Comparison of ENCODE assay signal across 8 cellular contexts in genomic region chr15:77993374-77993911, GRCh38.
DNase-seq lines count a peak whose midpoint lies in the region; ATAC-seq, FAIRE-seq and TF ChIP-seq lines count a peak whose summit lies in the region.
"Had no signal": no experiment of that assay in that cellular context is flagged by ENCODE, and none has a peak within 500 bp of the region (broad histone marks: within the 10 kb centered on the region; RNA-seq: fewer than 3 reads in every experiment).

No MANE protein-coding gene starts in this region.

- TF ChIP-seq CTCF in HCT116 (IDR thresholded peaks at IDR 0.05 in 2 of 3, conservative IDR thresholded peaks at IDR 0.05 in 1 of 3; ENCODE audit: borderline replicate concordance in 1 of 3, insufficient read depth in 1 of 3, low read depth in 2 of 3, low read length in 2 of 3) (no peak), keratinocyte (optimal IDR thresholded peaks at IDR 0.05 in 1 of 3, IDR thresholded peaks at IDR 0.05 in 1 of 3, conservative IDR thresholded peaks at IDR 0.05 in 1 of 3; ENCODE audit: extremely low read depth in 1 of 3, insufficient read depth in 2 of 3, low read length in 3 of 3) (no peak), suprapubic skin (IDR thresholded peaks at IDR 0.05) (no peak)

- H3K4me1 ChIP-seq in HCT116 (ENCODE audit: control insufficient read depth in 1 of 2, insufficient read depth in 2 of 2, low read length in 2 of 2) = peaks cover 11 to 20% of the 10 kb centered on the region in 2 experiments
- H3K4me1 ChIP-seq in keratinocyte (ENCODE audit: control insufficient read depth, extremely low read depth, insufficient read depth, low read length) = peaks cover 32% of the 10 kb centered on the region
- peaks cover 75% of the 10 kb centered on the region for H3K4me1 ChIP-seq in suprapubic skin

- ATAC-seq in HCT116 = no peak
- no peak for ATAC-seq in activated T-helper 17 cell treated with anti-CD3 and anti-CD28 coated beads, Interleukin-2, amount 50 U/mL, for 72 hours (replicated peaks)

- no peak for TF ChIP-seq EP300 in suprapubic skin (IDR thresholded peaks at IDR 0.05)

- no peak for TF ChIP-seq RAD21 in HCT116 (IDR thresholded peaks at IDR 0.05; ENCODE audit: low read depth)

- peaks cover 21% of the 10 kb centered on the region for H3K36me3 Mint-ChIP-seq in activated T-helper 17 cell treated with anti-CD3 and anti-CD28 coated beads, Interleukin-2, amount 50 U/mL, for 72 hours (ENCODE audit: low read depth)
- H3K36me3 Mint-ChIP-seq: activated naive CD4-positive, alpha-beta T cell treated with anti-CD3 and anti-CD28 coated beads, Interleukin-2, amount 50 U/mL, for 24 hours had no signal

- H3K4me1 Mint-ChIP-seq in activated T-helper 17 cell treated with anti-CD3 and anti-CD28 coated beads, Interleukin-2, amount 50 U/mL, for 72 hours = peaks cover 4% of the 10 kb centered on the region

- H3K9me3 ChIP-seq in HCT116 (ENCODE audit: control insufficient read depth in 1 of 2, insufficient read depth in 1 of 2, low read depth in 1 of 2, low read length in 2 of 2) (no peaks in the 10 kb centered on the region), keratinocyte (ENCODE audit: control insufficient read depth, low read depth, low read length) (no peaks in the 10 kb centered on the region), suprapubic skin (no peaks in the 10 kb centered on the region)

- no peak overlapping the region for H3K4me3 Mint-ChIP-seq in activated T-helper 17 cell treated with anti-CD3 and anti-CD28 coated beads, Interleukin-2, amount 50 U/mL, for 72 hours
- H3K4me3 Mint-ChIP-seq: activated naive CD4-positive, alpha-beta T cell treated with anti-CD3 and anti-CD28 coated beads, Interleukin-2, amount 50 U/mL, for 24 hours had no signal

- H3K79me2 ChIP-seq in HCT116 (ENCODE audit: insufficient read depth, low read length) (no peaks in the 10 kb centered on the region), keratinocyte (ENCODE audit: control insufficient read depth, insufficient read depth, low read length) (no peaks in the 10 kb centered on the region)

- dilution Hi-C loops in keratinocyte (cut with MboI; ENCODE audit: extremely low pct_ligation_motif_present, low sequenced_read_pairs) = no loop called here

- no peaks in the 10 kb centered on the region for H3K9me3 Mint-ChIP-seq in activated T-helper 17 cell treated with anti-CD3 and anti-CD28 coated beads, Interleukin-2, amount 50 U/mL, for 72 hours
- H3K9me3 Mint-ChIP-seq: activated naive CD4-positive, alpha-beta T cell treated with anti-CD3 and anti-CD28 coated beads, Interleukin-2, amount 50 U/mL, for 24 hours had no signal

- BruUV-seq in HCT116 (replicated peaks; lab: Mats Ljungman, UMichigan) = no TSS peak

- no peak for FAIRE-seq in keratinocyte (lab: Jason Lieb, UNC)

- CTCF ChIA-PET in HCT116 (lab: Charles Lee) = interaction anchor here (1.3 to 1.5 kb wide), 3 partner anchors 27 to 115 kb away, joined by 3 to 8 read pairs (median 6); no protein-coding TSS in a partner anchor

- 74% methylated on average over 9 of the region's 15 CpGs for WGBS in suprapubic skin

- intact Hi-C loops in HCT116 (cut with micrococcal nuclease) = no loop called here

- H2AFZ ChIP-seq in HCT116 (ENCODE audit: low read depth, low read length, poor library complexity, severe bottlenecking) (no peak overlapping the region), keratinocyte (ENCODE audit: control insufficient read depth, low read length) (no peak overlapping the region)

- POLR2A ChIA-PET in HCT116 (lab: Charles Lee) = no interaction called here

- TF ChIP-seq POLR2A in HCT116 (IDR thresholded peaks at IDR 0.05; ENCODE audit: borderline replicate concordance, extremely low read depth, insufficient read depth, insufficient read length) (no peak), suprapubic skin (IDR thresholded peaks at IDR 0.05) (no peak)

- H3K4me2 ChIP-seq in HCT116 (ENCODE audit: low read length) (peak overlapping the region; percentile 45), keratinocyte (ENCODE audit: control insufficient read depth, extremely low read depth, insufficient read depth, low read depth, low read length) (peak overlapping the region; percentile 56)

- RAD21 ChIA-PET in HCT116 (lab: Charles Lee; ENCODE audit: low non-redundant PET in 1 of 2, low total read pairs in 2 of 2, uncharacterized antibody in 2 of 2, unreplicated experiment in 2 of 2) = no interaction called here

- H3K27me3 Mint-ChIP-seq in activated T-helper 17 cell treated with anti-CD3 and anti-CD28 coated beads, Interleukin-2, amount 50 U/mL, for 72 hours = no peaks in the 10 kb centered on the region
- H3K27me3 Mint-ChIP-seq: activated naive CD4-positive, alpha-beta T cell treated with anti-CD3 and anti-CD28 coated beads, Interleukin-2, amount 50 U/mL, for 24 hours had no signal

- H3K27ac ChIP-seq in HCT116 (ENCODE audit: low read depth, low read length) = peak overlapping the region; percentile 72
- H3K27ac ChIP-seq in keratinocyte (ENCODE audit: control insufficient read depth, insufficient read depth, low read length) = peak overlapping the region; percentile 79
- H3K27ac ChIP-seq in suprapubic skin = peak overlapping the region; percentile 90

- H4K20me1 ChIP-seq in HCT116 (ENCODE audit: insufficient read depth) (no peaks in the 10 kb centered on the region), keratinocyte (ENCODE audit: control insufficient read depth, extremely low read depth, insufficient read depth, low read length) (no peaks in the 10 kb centered on the region)

- peaks cover 3% of the 10 kb centered on the region for H3K9me1 ChIP-seq in keratinocyte (ENCODE audit: control insufficient read depth, extremely low read depth, insufficient read depth, low read length)

- H3K36me3 ChIP-seq in HCT116 (ENCODE audit: control insufficient read depth in 1 of 2, insufficient read depth in 2 of 2, low read length in 2 of 2) (no peaks in the 10 kb centered on the region), keratinocyte (ENCODE audit: control insufficient read depth in 2 of 2, extremely low read depth in 1 of 2, insufficient read depth in 2 of 2, low read length in 2 of 2) (peaks cover 4 to 5% of the 10 kb centered on the region in 2 experiments), suprapubic skin (peaks cover 9% of the 10 kb centered on the region)

- H3K27ac Mint-ChIP-seq in activated T-helper 17 cell treated with anti-CD3 and anti-CD28 coated beads, Interleukin-2, amount 50 U/mL, for 72 hours = peak overlapping the region; percentile 38
- H3K27ac Mint-ChIP-seq: activated naive CD4-positive, alpha-beta T cell treated with anti-CD3 and anti-CD28 coated beads, Interleukin-2, amount 50 U/mL, for 24 hours had no signal

- no peaks in the 10 kb centered on the region for H3K27me3 ChIP-seq in HCT116 (ENCODE audit: insufficient read depth, low read length)
- H3K27me3 ChIP-seq in keratinocyte (ENCODE audit: control insufficient read depth, extremely low read depth, insufficient read depth, low read length) = no peaks in the 10 kb centered on the region
- H3K27me3 ChIP-seq in suprapubic skin = no peaks in the 10 kb centered on the region

- no peak for DNase-seq in HCT116 (ENCODE audit: low read depth, low spot score)
- DNase-seq in keratinocyte (ENCODE audit: low read depth, low spot score) = no peak
- peak in 1 of 2 donors; percentile 68 for DNase-seq in suprapubic skin (ENCODE audit: low spot score in 2 of 2)
- no peak for DNase-seq in activated CD4-positive, CD25-positive, alpha-beta regulatory T cell (lab: John Stamatoyannopoulos, UW)
- DNase-seq in NOMO-1 treated with dmso at 0.1 percent for 144 hours (lab: John Stamatoyannopoulos, UW; ENCODE audit: unreplicated experiment) = no peak
- no peak for DNase-seq in NCI-H2196 (lab: John Stamatoyannopoulos, UW; ENCODE audit: unreplicated experiment)

- H3K9me2 ChIP-seq in HCT116 (ENCODE audit: insufficient read depth) = no peaks in the 10 kb centered on the region

- H3K9ac ChIP-seq in HCT116 (ENCODE audit: low read length) (no peak overlapping the region), keratinocyte (ENCODE audit: control insufficient read depth, extremely low read depth, insufficient read depth, low read length) (peak overlapping the region; percentile 58)

- H3K4me3 ChIP-seq in HCT116 (replicated peaks in 1 of 2; ENCODE audit: low read depth in 1 of 2, low read length in 2 of 2) = no peak overlapping the region
- no peak overlapping the region for H3K4me3 ChIP-seq in keratinocyte (ENCODE audit: control insufficient read depth in 2 of 3, extremely low read depth in 1 of 3, insufficient read depth in 2 of 3, low read depth in 1 of 3, low read length in 3 of 3)
- no peak overlapping the region for H3K4me3 ChIP-seq in suprapubic skin

TF ChIP-seq in HCT116, 20 proteins besides CTCF, POLR2A, EP300 and RAD21:
- no peak for TF ChIP-seq FOSL1 (IDR thresholded peaks at IDR 0.05; ENCODE audit: low read depth)
